8 cellular contexts compared by ENCODE assay signal in genomic region chr6:30721198-30722024, GRCh38. TPM values are rescaled to one million over a fixed set of nuclear protein-coding genes. Genes with fewer than 3 reads are reported as not detected.
DNase-seq lines count a peak whose midpoint lies in the region; ATAC-seq, FAIRE-seq and TF ChIP-seq lines count a peak whose summit lies in the region.

No MANE protein-coding gene starts in this region.

- peaks cover 6 to 42% of the 10 kb centered on the region in 2 experiments for H3K79me2 ChIP-seq in H1 (ENCODE audit: control insufficient read depth in 1 of 2, insufficient read depth in 2 of 2, low read length in 2 of 2)

- FAIRE-seq in H1 (lab: Jason Lieb, UNC) = no peak

- H3K23ac ChIP-seq in H1 (ENCODE audit: insufficient read length) = no peak overlapping the region

- TF ChIP-seq EP300 in H1 (IDR thresholded peaks at IDR 0.05; ENCODE audit: borderline replicate concordance in 1 of 2, low read depth in 2 of 2, low read length in 2 of 2) = 0 out of 3 replicates have a peak, but pooled peaks of 1 of the 2 experiments have one; percentile 28

- H3K4me1 ChIP-seq in H1 (replicated peaks in 1 of 4; ENCODE audit: control insufficient read depth in 3 of 4, insufficient read depth in 4 of 4, low read length in 3 of 4) = peaks cover 0 to 4% (median 1%) of the 10 kb centered on the region in 4 experiments; a peak in 5 of 7 replicates

- POLR2A ChIA-PET in H1 (lab: Charles Lee; ENCODE audit: partially characterized antibody) = interaction anchor here (0.6 to 35.9 kb wide), 37 partner anchors 15 to 490 kb away, joined by 3 to 732 read pairs (median 5); partner anchors contain the start of genes ATAT1, DDR1, DHX16 and FLOT1

- H3K4me3 ChIP-seq in H1 (ENCODE audit: extremely low read depth in 1 of 4, insufficient read depth in 2 of 4, low read depth in 3 of 4, low read length in 4 of 4) = peak overlapping the region; percentile 96 to 100 (median 96)

- H3K4me2 ChIP-seq in H1 (ENCODE audit: insufficient read depth in 1 of 2, low read depth in 2 of 2, low read length in 2 of 2) = peak overlapping the region; percentile 66 to 81

- H3K9me3 ChIP-seq in H1 (ENCODE audit: insufficient read depth in 2 of 2, low read depth in 1 of 2, low read length in 1 of 2) = no peaks in the 10 kb centered on the region

- H3K79me1 ChIP-seq in H1 (ENCODE audit: low read depth, low read length) = no peaks in the 10 kb centered on the region

- TF ChIP-seq CTCF in GM13976 (IDR thresholded peaks at IDR 0.05; ENCODE audit: borderline replicate concordance, control extremely low read depth, extremely low read depth, insufficient read depth, missing control alignments) = peak; percentile 25
- TF ChIP-seq CTCF in H1 (IDR thresholded peaks at IDR 0.05; ENCODE audit: control extremely low read depth in 1 of 3, insufficient read depth in 1 of 3, low read depth in 1 of 3, low read length in 3 of 3) = peak in 2 of 3 experiments; percentile 21 to 25; a peak in 1 of 4 replicates

- H3K4me3 Mint-ChIP-seq in activated CD8-positive, alpha-beta memory T cell treated with anti-CD3 and anti-CD28 coated beads, Interleukin-2, amount 10 ng/mL, durations not matched to agents 7 days and 5 days = peak overlapping the region; percentile 99

- peak overlapping the region; percentile 91 for H3K18ac ChIP-seq in H1 (ENCODE audit: extremely low read depth, low read length)

- H3K36me3 Mint-ChIP-seq in activated CD8-positive, alpha-beta memory T cell treated with anti-CD3 and anti-CD28 coated beads, Interleukin-2, amount 10 ng/mL, durations not matched to agents 7 days and 5 days = peaks cover 64% of the 10 kb centered on the region

- peak overlapping the region; percentile 91 for H3K56ac ChIP-seq in H1 (replicated peaks; ENCODE audit: insufficient read length, low read depth, low read length)

- peak overlapping the region; percentile 92 to 98 (median 96) for H3K9ac ChIP-seq in H1 (replicated peaks in 1 of 4; ENCODE audit: extremely low read depth in 1 of 4, low read depth in 3 of 4, low read length in 3 of 4)

- H4K5ac ChIP-seq in H1 (ENCODE audit: insufficient read length, low read depth, low read length) = peak overlapping the region; percentile 63

- H3K27me3 ChIP-seq in H1 (replicated peaks in 1 of 4; ENCODE audit: control insufficient read depth in 3 of 4, extremely low read depth in 1 of 4, insufficient read depth in 3 of 4, low read length in 3 of 4) = no peaks in the 10 kb centered on the region

- peaks cover 12% of the 10 kb centered on the region for H3K23me2 ChIP-seq in H1 (ENCODE audit: low read depth, low read length)

- in situ Hi-C loops in GM13976 (cut with MboI; ENCODE audit: low sequenced_read_pairs, unreplicated experiment) = no loop called here

- H3K4me1 Mint-ChIP-seq in activated CD8-positive, alpha-beta memory T cell treated with anti-CD3 and anti-CD28 coated beads, Interleukin-2, amount 10 ng/mL, durations not matched to agents 7 days and 5 days = peaks cover 55% of the 10 kb centered on the region

- peak overlapping the region; percentile 91 for H4K8ac ChIP-seq in H1 (ENCODE audit: extremely low read depth, insufficient read depth, low read length)

- peaks cover 8 to 22% of the 10 kb centered on the region in 2 experiments for H4K20me1 ChIP-seq in H1 (replicated peaks in 1 of 2; ENCODE audit: control insufficient read depth in 1 of 2, insufficient read depth in 2 of 2, low read length in 2 of 2)

- peak; percentile 24 for ATAC-seq in activated CD8-positive, alpha-beta memory T cell treated with anti-CD3 and anti-CD28 coated beads, Interleukin-2, amount 10 ng/mL, durations not matched to agents 7 days and 5 days
- ATAC-seq in HG03442 (IDR thresholded peaks at IDR 0.05; ENCODE audit: unreplicated experiment) = no peak

- CTCF ChIA-PET in activated CD8-positive, alpha-beta memory T cell treated with anti-CD3 and anti-CD28 coated beads, Interleukin-2, amount 10 ng/mL, durations not matched to agents 7 days and 5 days (lab: Charles Lee) = interaction anchor here (0.8 to 32.1 kb wide), 22 partner anchors 9 to 239 kb away, joined by 3 to 936 read pairs (median 8); partner anchors contain the start of genes DHX16, FLOT1, MRPS18B and NRM
- CTCF ChIA-PET in H1 (lab: Charles Lee; ENCODE audit: partially characterized antibody) = interaction anchor here (0.9 to 8.2 kb wide), 23 partner anchors 10 to 358 kb away, joined by 3 to 61 read pairs (median 5); partner anchors contain the start of genes FLOT1 and NRM

- H3K36me3 ChIP-seq in H1 (ENCODE audit: control insufficient read depth in 2 of 4, insufficient read depth in 4 of 4, low read length in 3 of 4) = peaks cover 21 to 43% (median 32%) of the 10 kb centered on the region in 4 experiments

- no peaks in the 10 kb centered on the region for H3K27me3 Mint-ChIP-seq in activated CD8-positive, alpha-beta memory T cell treated with anti-CD3 and anti-CD28 coated beads, Interleukin-2, amount 10 ng/mL, durations not matched to agents 7 days and 5 days

- peak overlapping the region; percentile 89 for H4K91ac ChIP-seq in H1 (replicated peaks; ENCODE audit: insufficient read length, low read length)

- H2AK5ac ChIP-seq in H1 (ENCODE audit: low read depth, low read length) = peak overlapping the region; percentile 71; the same call in 1 of the 2 replicates

- H3K4ac ChIP-seq in H1 (replicated peaks; ENCODE audit: insufficient read length, low read depth, low read length) = peak overlapping the region; percentile 73

- TF ChIP-seq RAD21 in H1 (IDR thresholded peaks at IDR 0.05 in 1 of 2, conservative IDR thresholded peaks at IDR 0.05 in 1 of 2; ENCODE audit: low read depth in 2 of 2, low read length in 2 of 2) = no peak

- H2BK15ac ChIP-seq in H1 (ENCODE audit: low read length) = no peak overlapping the region

- H3K27ac ChIP-seq in H1 (ENCODE audit: low read depth, low read length) = peak overlapping the region; percentile 97

- H3K14ac ChIP-seq in H1 (ENCODE audit: insufficient read length) = no peak overlapping the region

- peak overlapping the region; percentile 95 for H3K27ac Mint-ChIP-seq in activated CD8-positive, alpha-beta memory T cell treated with anti-CD3 and anti-CD28 coated beads, Interleukin-2, amount 10 ng/mL, durations not matched to agents 7 days and 5 days

- peak overlapping the region; percentile 91; the same call in 1 of the 2 replicates for H2BK5ac ChIP-seq in H1 (ENCODE audit: low read depth, low read length)

- WGBS in H1 (ENCODE audit: extremely low coverage in 1 of 2, insufficient coverage in 1 of 2, insufficient read length in 1 of 2, insufficient replicate concordance in 2 of 2, low coverage in 1 of 2, low lambda C conversion rate in 2 of 2, missing lambda C conversion rate in 1 of 2), 2 experiments = 0% methylated on average over 42 of the region's 71 CpGs; no CpG with 5 or more reads in 1 of the 2 experiments

- DNase-seq in GM13976 (ENCODE audit: low spot score) = peak; percentile 92
- peak in 73 of 76 experiments; percentile 35 to 97 (median 89) for DNase-seq in HUDEP-2 (lab: John Stamatoyannopoulos, UW; ENCODE audit: unreplicated experiment in 76 of 76)
- peak; percentile 86 for DNase-seq in NOMO-1 treated with dmso at 0.1 percent for 144 hours (lab: John Stamatoyannopoulos, UW; ENCODE audit: unreplicated experiment)
- peak; percentile 93 for DNase-seq in activated CD8-positive, alpha-beta memory T cell treated with anti-CD3 and anti-CD28 coated beads, Interleukin-2, amount 10 ng/mL, durations not matched to agents 7 days and 5 days
- peak in 1 of 2 experiments; percentile 91 for DNase-seq in H1 (ENCODE audit: low read depth in 1 of 2, low spot score in 2 of 2)
- DNase-seq in mesenteric fat pad (ENCODE audit: low spot score) = peak; percentile 97
- DNase-seq in stimulated activated CD8-positive, alpha-beta memory T cell treated with anti-CD3 and anti-CD28 coated beads, Interleukin-12 subunit alpha, Interleukin-12 subunit beta, amount 100 ng/mL, for 4 hours (ENCODE audit: low read depth) = peak; percentile 97

- no peaks in the 10 kb centered on the region for H3K9me3 Mint-ChIP-seq in activated CD8-positive, alpha-beta memory T cell treated with anti-CD3 and anti-CD28 coated beads, Interleukin-2, amount 10 ng/mL, durations not matched to agents 7 days and 5 days (ENCODE audit: low read depth)

- H2BK20ac ChIP-seq in H1 (ENCODE audit: low read length) = no peak overlapping the region

- H2BK12ac ChIP-seq in H1 (ENCODE audit: low read depth, low read length) = no peak overlapping the region; the same call in 1 of the 2 replicates

- TF ChIP-seq POLR2A in H1 (IDR thresholded peaks at IDR 0.05; ENCODE audit: control extremely low read depth in 1 of 2, low read depth in 2 of 2, low read length in 2 of 2) = peak in 1 of 2 experiments; percentile 81; a peak in 2 of 3 replicates

- H2AFZ ChIP-seq in H1 (ENCODE audit: low read length) = no peak overlapping the region

- H2BK120ac ChIP-seq in H1 (replicated peaks; ENCODE audit: low read depth, low read length) = no peak overlapping the region

RNA-seq across cellular contexts. Expression of gene TUBB, which starts 1.3 kb away (rescaled TPM):
- total RNA-seq in activated CD8-positive, alpha-beta memory T cell treated with anti-CD3 and anti-CD28 coated beads, Interleukin-2, amount 10 ng/mL, durations not matched to agents 7 days and 5 days = 1,000 to 10,000 TPM; 1,499 to 1,522 TPM
- total RNA-seq in H1 (2021; fragmentation: NEBNext Ultra II Directional; extraction: Animal tissue kit (Norgen Biotek cat#: 25700)) = 1,880 and 1,905 TPM in 2 replicates
- polyA plus RNA-seq in H1 (2011; rRNA removed) = 2,449 and 3,022 TPM in 2 replicates
- 2,499 TPM for polyA plus RNA-seq in H1 (2011; cell fraction: cytosol; rRNA removed)
- polyA plus RNA-seq in H1 (2011; cell fraction: nucleus; rRNA removed) = 1,900 TPM
- 1,911 to 2,255 TPM (median 2,177 TPM) in 4 replicates for polyA plus RNA-seq in H1 (2012, experiment 1 of 2)
- 2,703 TPM for polyA plus RNA-seq in H1 (2012, experiment 2 of 2)
- 1,525 TPM for polyA plus RNA-seq in H1 (2013, experiment 1 of 2)
- 1,520 TPM for polyA plus RNA-seq in H1 (2013, experiment 2 of 2)
- 3,133 and 3,204 TPM in 2 replicates for polyA minus RNA-seq in H1 (2011; rRNA and poly(A)+ RNA removed)
- 961 TPM for polyA minus RNA-seq in H1 (2011; cell fraction: cytosol; rRNA and poly(A)+ RNA removed)
- 586 TPM for polyA minus RNA-seq in H1 (2011; cell fraction: nucleus; rRNA and poly(A)+ RNA removed)
- total RNA-seq in mesenteric fat pad = 452 TPM

RNA-seq across cellular contexts. Expression of gene MDC1, which starts 4.3 kb away (rescaled TPM):
- total RNA-seq in activated CD8-positive, alpha-beta memory T cell treated with anti-CD3 and anti-CD28 coated beads, Interleukin-2, amount 10 ng/mL, durations not matched to agents 7 days and 5 days = 10 to 100 TPM; 67.4 to 83.9 TPM
- total RNA-seq in H1 (2021; fragmentation: NEBNext Ultra II Directional; extraction: Animal tissue kit (Norgen Biotek cat#: 25700)) = 68.0 and 81.1 TPM in 2 replicates
- 29.9 and 40.9 TPM in 2 replicates for polyA plus RNA-seq in H1 (2011; rRNA removed)
- polyA plus RNA-seq in H1 (2011; cell fraction: cytosol; rRNA removed) = 19.5 TPM
- polyA plus RNA-seq in H1 (2011; cell fraction: nucleus; rRNA removed) = 95.4 TPM
- polyA plus RNA-seq in H1 (2012, experiment 1 of 2) = 49.3 to 109 TPM (median 73.8 TPM) in 4 replicates
- polyA plus RNA-seq in H1 (2012, experiment 2 of 2) = 21.4 TPM
- 40.3 TPM for polyA plus RNA-seq in H1 (2013, experiment 1 of 2)
- 37.3 TPM for polyA plus RNA-seq in H1 (2013, experiment 2 of 2)
- polyA minus RNA-seq in H1 (2011; rRNA and poly(A)+ RNA removed) = 37.3 and 50.7 TPM in 2 replicates
- 23.5 TPM for polyA minus RNA-seq in H1 (2011; cell fraction: cytosol; rRNA and poly(A)+ RNA removed)
- polyA minus RNA-seq in H1 (2011; cell fraction: nucleus; rRNA and poly(A)+ RNA removed) = 20.3 TPM
- 19.8 TPM for total RNA-seq in mesenteric fat pad

RNA-seq across cellular contexts. Expression of gene FLOT1, which starts 21.1 kb away (rescaled TPM):
- 100 to 1,000 TPM; 165 to 184 TPM for total RNA-seq in activated CD8-positive, alpha-beta memory T cell treated with anti-CD3 and anti-CD28 coated beads, Interleukin-2, amount 10 ng/mL, durations not matched to agents 7 days and 5 days
- 85.4 and 87.5 TPM in 2 replicates for total RNA-seq in H1 (2021; fragmentation: NEBNext Ultra II Directional; extraction: Animal tissue kit (Norgen Biotek cat#: 25700))
- 88.1 and 103 TPM in 2 replicates for polyA plus RNA-seq in H1 (2011; rRNA removed)
- polyA plus RNA-seq in H1 (2011; cell fraction: cytosol; rRNA removed) = 116 TPM
- polyA plus RNA-seq in H1 (2011; cell fraction: nucleus; rRNA removed) = 132 TPM
- polyA plus RNA-seq in H1 (2012, experiment 1 of 2) = 75.8 to 101 TPM (median 94.5 TPM) in 4 replicates
- 90.1 TPM for polyA plus RNA-seq in H1 (2012, experiment 2 of 2)
- polyA plus RNA-seq in H1 (2013, experiment 1 of 2) = 81.8 TPM
- polyA plus RNA-seq in H1 (2013, experiment 2 of 2) = 76.5 TPM
- polyA minus RNA-seq in H1 (2011; rRNA and poly(A)+ RNA removed) = 59.5 and 68.5 TPM in 2 replicates
- 44.5 TPM for polyA minus RNA-seq in H1 (2011; cell fraction: cytosol; rRNA and poly(A)+ RNA removed)
- polyA minus RNA-seq in H1 (2011; cell fraction: nucleus; rRNA and poly(A)+ RNA removed) = 48.3 TPM
- 190 TPM for total RNA-seq in mesenteric fat pad

RNA-seq across cellular contexts. Expression of gene IER3, which starts 22.9 kb away (rescaled TPM):
- total RNA-seq in activated CD8-positive, alpha-beta memory T cell treated with anti-CD3 and anti-CD28 coated beads, Interleukin-2, amount 10 ng/mL, durations not matched to agents 7 days and 5 days = 10 to 100 TPM in 1 of 2 experiments, 1 to 10 TPM in 1; 10.0 to 62.7 TPM
- 26.2 and 26.5 TPM in 2 replicates for total RNA-seq in H1 (2021; fragmentation: NEBNext Ultra II Directional; extraction: Animal tissue kit (Norgen Biotek cat#: 25700))
- 11.9 and 13.4 TPM in 2 replicates for polyA plus RNA-seq in H1 (2011; rRNA removed)
- polyA plus RNA-seq in H1 (2011; cell fraction: cytosol; rRNA removed) = 8.0 TPM
- polyA plus RNA-seq in H1 (2011; cell fraction: nucleus; rRNA removed) = 9.2 TPM
- polyA plus RNA-seq in H1 (2012, experiment 1 of 2) = 17.7 to 23.2 TPM (median 20.8 TPM) in 4 replicates
- 33.1 TPM for polyA plus RNA-seq in H1 (2012, experiment 2 of 2)
- 46.4 TPM for polyA plus RNA-seq in H1 (2013, experiment 1 of 2)
- polyA plus RNA-seq in H1 (2013, experiment 2 of 2) = 52.2 TPM
- 2.4 and 4.3 TPM in 2 replicates for polyA minus RNA-seq in H1 (2011; rRNA and poly(A)+ RNA removed)
- polyA minus RNA-seq in H1 (2011; cell fraction: cytosol; rRNA and poly(A)+ RNA removed) = 11.4 TPM
- 10.7 TPM for polyA minus RNA-seq in H1 (2011; cell fraction: nucleus; rRNA and poly(A)+ RNA removed)
- 146 TPM for total RNA-seq in mesenteric fat pad

RNA-seq across cellular contexts. Expression of gene NRM, which starts 30.6 kb away (rescaled TPM):
- total RNA-seq in activated CD8-positive, alpha-beta memory T cell treated with anti-CD3 and anti-CD28 coated beads, Interleukin-2, amount 10 ng/mL, durations not matched to agents 7 days and 5 days = 10 to 100 TPM; 30.2 to 36.4 TPM
- total RNA-seq in H1 (2021; fragmentation: NEBNext Ultra II Directional; extraction: Animal tissue kit (Norgen Biotek cat#: 25700)) = 27.3 and 28.0 TPM in 2 replicates
- polyA plus RNA-seq in H1 (2011; rRNA removed) = 50.4 and 55.4 TPM in 2 replicates
- polyA plus RNA-seq in H1 (2011; cell fraction: cytosol; rRNA removed) = 18.8 TPM
- polyA plus RNA-seq in H1 (2011; cell fraction: nucleus; rRNA removed) = 31.7 TPM
- 27.7 to 48.3 TPM (median 41.6 TPM) in 4 replicates for polyA plus RNA-seq in H1 (2012, experiment 1 of 2)
- polyA plus RNA-seq in H1 (2012, experiment 2 of 2) = 60.0 TPM
- 92.9 TPM for polyA plus RNA-seq in H1 (2013, experiment 1 of 2)
- 99.7 TPM for polyA plus RNA-seq in H1 (2013, experiment 2 of 2)
- polyA minus RNA-seq in H1 (2011; rRNA and poly(A)+ RNA removed) = 24.4 and 26.8 TPM in 2 replicates
- 21.6 TPM for polyA minus RNA-seq in H1 (2011; cell fraction: cytosol; rRNA and poly(A)+ RNA removed)
- polyA minus RNA-seq in H1 (2011; cell fraction: nucleus; rRNA and poly(A)+ RNA removed) = 15.4 TPM
- total RNA-seq in mesenteric fat pad = 7.3 TPM
